ENCODE assay signal across 8 cellular contexts in genomic region chr19:3434630-3435553, GRCh38. TPM values are rescaled to one million over a fixed set of nuclear protein-coding genes. Genes with fewer than 3 reads are reported as not detected.
DNase-seq lines count a peak whose midpoint lies in the region; ATAC-seq and TF ChIP-seq lines count a peak whose summit lies in the region.

No MANE protein-coding gene starts in this region.

- POLR2A ChIA-PET in A673 (lab: Charles Lee; ENCODE audit: low non-redundant PET) = no interaction called here

- peak; percentile 97 for DNase-seq in A673 (ENCODE audit: low spot score)
- DNase-seq in NCI-H345 treated with DMSO at 0.1 percent for 48 hours (lab: John Stamatoyannopoulos, UW; ENCODE audit: unreplicated experiment) = peak; percentile 91
- peak; percentile 99 for DNase-seq in activated CD4-positive, alpha-beta T cell treated with anti-CD3 and anti-CD28 coated beads for 48 hours
- DNase-seq in colonic mucosa = peak; percentile 94
- peak; percentile 90 to 92 for DNase-seq in stimulated activated CD4-positive, alpha-beta T cell treated with anti-CD3 and anti-CD28 coated beads, Interleukin-1b, Interleukin-23, amount 100 ng/mL, for 1 hour (ENCODE audit: low read depth in 2 of 2)

- CTCF ChIA-PET in A673 (lab: Charles Lee) = no interaction called here

- no TSS peak for BruUV-seq in A673 (replicated peaks; lab: Mats Ljungman, UMichigan)

- peak overlapping the region; percentile 94 for H3K27ac ChIP-seq in A673 (ENCODE audit: low read depth, low read length, poor library complexity, severe bottlenecking)
- H3K27ac ChIP-seq in colonic mucosa = peak overlapping the region; percentile 89
- H3K27ac ChIP-seq in layer of hippocampus (ENCODE audit: low read depth, low read length) = peak overlapping the region; percentile 96

- H3K9ac ChIP-seq in colonic mucosa (ENCODE audit: low read depth in 2 of 2, low read length in 2 of 2) = peak overlapping the region; percentile 69 to 76

- H3K4me1 ChIP-seq in A673 (ENCODE audit: insufficient read depth, low read length, poor library complexity, severe bottlenecking) (peaks cover 4% of the 10 kb centered on the region), colonic mucosa (peaks cover 6% of the 10 kb centered on the region)

- H3K36me3 ChIP-seq in A673 (ENCODE audit: insufficient read depth, low read length, poor library complexity, severe bottlenecking) = peaks cover 49% of the 10 kb centered on the region
- H3K36me3 ChIP-seq in colonic mucosa = no peaks in the 10 kb centered on the region

- H3K9me3 ChIP-seq in A673 (ENCODE audit: low read depth, low read length, poor library complexity, severe bottlenecking) (no peaks in the 10 kb centered on the region), colonic mucosa (no peaks in the 10 kb centered on the region)

- TF ChIP-seq CTCF in A673 (conservative IDR thresholded peaks at IDR 0.05; ENCODE audit: low read depth, low read length) (no peak), colonic mucosa (IDR thresholded peaks at IDR 0.05) (no peak)

- ATAC-seq in GM18907 (IDR thresholded peaks at IDR 0.05; ENCODE audit: unreplicated experiment) (peak; percentile 84), HG03159 (IDR thresholded peaks at IDR 0.05; ENCODE audit: unreplicated experiment) (peak; percentile 90)

- H3K4me3 ChIP-seq in A673 (ENCODE audit: low read depth, low read length, poor library complexity, severe bottlenecking) (peak overlapping the region; percentile 53), colonic mucosa (peak overlapping the region; percentile 62)

- H3K27me3 ChIP-seq in A673 (replicated peaks; ENCODE audit: insufficient read depth, low read depth, low read length, poor library complexity) = no peaks in the 10 kb centered on the region
- no peaks in the 10 kb centered on the region for H3K27me3 ChIP-seq in colonic mucosa
- H3K27me3 ChIP-seq in layer of hippocampus (ENCODE audit: control insufficient read depth, insufficient read depth, low read length) = no peaks in the 10 kb centered on the region

- intact Hi-C loops in A673 (cut with micrococcal nuclease; ENCODE audit: unreplicated experiment) (no loop called here), colonic mucosa (cut with DNase I) (loop anchor here (2.0 kb wide), 1 partner anchor 106 kb away; no protein-coding TSS in a partner anchor)

RNA-seq across cellular contexts. Expression of gene SMIM24, which starts 45.4 kb away (rescaled TPM):
- total RNA-seq in A673 (2021) = not detected in 2 replicates
- total RNA-seq in colonic mucosa = 10 to 100 TPM; 16.1 to 59.0 TPM

RNA-seq across cellular contexts. Expression of gene SMIM44, which starts 48.3 kb away (rescaled TPM):
- total RNA-seq in A673 (2021) (not detected in 2 replicates), colonic mucosa (1 to 10 TPM; 4.3 to 6.2 TPM)

Comparison
In these comparisons a context has a peak if more than half of its experiments do, and no peak if none do; other contexts are left out.
1. Peak in every context shown above with its lines: DNase-seq, ATAC-seq, H3K4me3 ChIP-seq and H3K27ac ChIP-seq.
2. RNA of gene SMIM24, which starts 45.4 kb away (total RNA-seq): 16.1 to 59.0 TPM in colonic mucosa; not detected in A673; every median in the first group is over 10 times any median in the second.